In the genomic region with DNA sequence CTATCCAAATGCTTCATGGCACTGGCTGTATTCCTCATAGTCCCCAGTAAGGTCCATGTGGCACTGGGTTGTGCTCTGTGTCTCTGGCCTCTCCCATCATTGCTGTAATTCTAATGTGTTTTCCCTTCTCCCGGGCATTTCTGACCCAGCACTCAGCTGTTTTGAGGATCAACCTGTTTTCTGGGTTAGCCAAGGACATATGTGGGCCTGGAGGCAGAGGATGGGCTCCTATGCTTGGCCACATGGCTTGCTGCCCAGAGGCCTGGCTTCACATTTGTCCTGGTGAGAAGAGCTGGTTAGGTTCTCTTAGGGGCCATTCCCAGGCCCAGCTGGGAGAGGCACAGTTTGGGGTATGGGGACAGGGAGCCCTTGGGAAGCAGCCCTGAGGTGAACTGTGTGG, we compare ENCODE assay signal across 18 cellular contexts.
DNase-seq lines count a peak whose midpoint lies in the region; ATAC-seq and TF ChIP-seq lines count a peak whose summit lies in the region.
"Had no signal": no experiment of that assay in that cellular context is flagged by ENCODE, and none has a peak within 500 bp of the region (broad histone marks: within the 10 kb centered on the region; RNA-seq: fewer than 3 reads in every experiment).

No MANE protein-coding gene starts in this region.

- ATAC-seq in left ventricle myocardium superior = peak; percentile 39
- ATAC-seq in Right ventricle myocardium superior (ENCODE audit: poor library complexity) = no peak
- ATAC-seq in GM21360 (IDR thresholded peaks at IDR 0.05; ENCODE audit: unreplicated experiment) = no peak
- ATAC-seq: GM23338, HCT116 had no signal

- H3K36me3 Mint-ChIP-seq in type B pancreatic cell (no peaks in the 10 kb centered on the region), mesothelial cell of epicardium (no peaks in the 10 kb centered on the region)
- H3K36me3 Mint-ChIP-seq: CD14-positive monocyte; CD4-positive, alpha-beta memory T cell had no signal

- H3K27ac Mint-ChIP-seq in type B pancreatic cell (no peak overlapping the region), mesothelial cell of epicardium (no peak overlapping the region)
- H3K27ac Mint-ChIP-seq: CD14-positive monocyte; CD4-positive, alpha-beta memory T cell; GM23338; HFFc6 had no signal

- peak overlapping the region; percentile 16 to 30 for H3K27ac ChIP-seq in coronary artery
- H3K27ac ChIP-seq: BLaER1, HL-60 had no signal

- H3K9me3 Mint-ChIP-seq in type B pancreatic cell (no peaks in the 10 kb centered on the region), mesothelial cell of epicardium (no peaks in the 10 kb centered on the region)
- H3K9me3 Mint-ChIP-seq: GM23338 had no signal

- intact Hi-C loops in left ventricle myocardium superior (cut with micrococcal nuclease) = no loop called here
- intact Hi-C loops in Right ventricle myocardium superior (cut with DNase I) = no loop called here

- no peak overlapping the region for H3K4me3 ChIP-seq in coronary artery
- H3K4me3 ChIP-seq: BLaER1, GM23338 had no signal

- no peak for TF ChIP-seq CTCF in coronary artery (IDR thresholded peaks at IDR 0.05)
- TF ChIP-seq CTCF in type B pancreatic cell (conservative IDR thresholded peaks at IDR 0.05) = no peak
- TF ChIP-seq CTCF in mesothelial cell of epicardium (IDR thresholded peaks at IDR 0.05; ENCODE audit: unreplicated experiment) = no peak

- DNase-seq in left ventricle myocardium superior = no peak
- DNase-seq in Right ventricle myocardium superior = no peak
- DNase-seq in coronary artery (ENCODE audit: low spot score) = no peak
- no peak for DNase-seq in type B pancreatic cell (ENCODE audit: extremely low spot score, unreplicated experiment)
- no peak for DNase-seq in mesothelial cell of epicardium (ENCODE audit: low spot score in 2 of 2, unreplicated experiment in 2 of 2)
- no peak for DNase-seq in NCI-H1694 treated with DMSO at 0.1 percent for 48 hours (lab: John Stamatoyannopoulos, UW)
- DNase-seq: 8988T; CD4-positive, alpha-beta memory T cell; DMS53; DND-41; EL; HFFc6 had no signal

- H3K4me3 Mint-ChIP-seq in type B pancreatic cell (peak overlapping the region; percentile 24), mesothelial cell of epicardium (no peak overlapping the region)
- H3K4me3 Mint-ChIP-seq: CD14-positive monocyte; CD4-positive, alpha-beta memory T cell; GM23338; HFFc6 had no signal

- no peaks in the 10 kb centered on the region for H3K4me1 Mint-ChIP-seq in type B pancreatic cell (ENCODE audit: unreplicated experiment)
- no peaks in the 10 kb centered on the region for H3K4me1 Mint-ChIP-seq in mesothelial cell of epicardium
- H3K4me1 Mint-ChIP-seq: CD14-positive monocyte; CD4-positive, alpha-beta memory T cell had no signal

- H3K27me3 Mint-ChIP-seq in type B pancreatic cell (no peaks in the 10 kb centered on the region), mesothelial cell of epicardium (ENCODE audit: low read depth) (peaks cover 18% of the 10 kb centered on the region)
